9 cellular contexts compared by ENCODE assay signal in the genomic region with DNA sequence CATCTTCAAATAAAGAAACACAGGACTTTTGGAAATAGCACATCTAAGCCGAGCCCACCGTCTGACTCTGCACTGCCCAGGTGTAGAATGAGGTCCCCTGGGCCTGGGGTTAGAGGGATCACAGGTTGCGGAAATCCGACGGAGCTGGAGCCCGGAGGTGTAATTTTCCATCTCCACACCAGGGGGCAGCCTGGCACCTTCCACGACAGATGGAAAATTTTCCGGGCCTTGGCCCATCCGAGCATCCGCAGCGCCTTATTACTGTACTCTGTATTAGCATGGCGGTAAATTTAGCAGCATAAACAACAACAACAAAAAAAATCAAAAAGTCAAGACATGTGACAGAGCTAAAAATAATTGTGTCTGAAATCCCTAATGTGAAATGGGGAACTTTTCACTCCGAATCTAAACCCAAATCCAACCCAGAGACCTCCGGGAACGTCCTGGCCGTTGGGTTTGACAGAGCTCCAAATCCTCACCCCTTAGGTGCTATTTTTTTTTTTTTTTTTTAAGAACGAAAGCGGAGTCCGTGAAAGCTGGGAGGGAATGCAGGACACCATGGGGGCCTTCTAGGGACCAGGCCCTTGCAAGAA.
DNase-seq lines count a peak whose midpoint lies in the region; ATAC-seq, FAIRE-seq and TF ChIP-seq lines count a peak whose summit lies in the region.
"Had no signal": no experiment of that assay in that cellular context is flagged by ENCODE, and none has a peak within 500 bp of the region (broad histone marks: within the 10 kb centered on the region; RNA-seq: fewer than 3 reads in every experiment).

No MANE protein-coding gene starts in this region.

- no peak overlapping the region for H2BK15ac ChIP-seq in H1 (ENCODE audit: low read length)

- H2AK5ac ChIP-seq in H1 (ENCODE audit: low read depth, low read length) = no peak overlapping the region

- H3K4me1 Mint-ChIP-seq in activated CD8-positive, alpha-beta T cell treated with anti-CD3 and anti-CD28 coated beads, Interleukin-2, amount 10 ng/mL, durations not matched to agents 7 days and 5 days (ENCODE audit: low read depth) = peaks cover 6% of the 10 kb centered on the region

- TF ChIP-seq RAD21 in H1 (IDR thresholded peaks at IDR 0.05 in 1 of 2, conservative IDR thresholded peaks at IDR 0.05 in 1 of 2; ENCODE audit: low read depth in 2 of 2, low read length in 2 of 2) = peak; percentile 91 to 94

- peaks cover 0 to 3% (median 0%) of the 10 kb centered on the region in 4 experiments; a peak in 2 of 7 replicates for H3K27me3 ChIP-seq in H1 (replicated peaks in 1 of 4; ENCODE audit: control insufficient read depth in 3 of 4, extremely low read depth in 1 of 4, insufficient read depth in 3 of 4, low read length in 3 of 4)

- no peak overlapping the region for H3K27ac ChIP-seq in H1 (ENCODE audit: low read depth, low read length)

- H3K4me2 ChIP-seq in H1 (ENCODE audit: insufficient read depth in 1 of 2, low read depth in 2 of 2, low read length in 2 of 2) = no peak overlapping the region; a peak in 1 of 4 replicates

- no peak overlapping the region for H3K18ac ChIP-seq in H1 (ENCODE audit: extremely low read depth, low read length)

- H3K9me3 Mint-ChIP-seq in activated CD8-positive, alpha-beta T cell treated with anti-CD3 and anti-CD28 coated beads, Interleukin-2, amount 10 ng/mL, durations not matched to agents 7 days and 5 days (ENCODE audit: insufficient read depth) = no peaks in the 10 kb centered on the region
- H3K9me3 Mint-ChIP-seq: dendritic cell treated with granulocyte-macrophage colony-stimulating factor and Interleukin-4, amounts not matched to agents 40 ng/mL and 50 ng/mL, for 4 days had no signal

- FAIRE-seq in H1 (lab: Jason Lieb, UNC) = peak; percentile 78

- H2BK120ac ChIP-seq in H1 (replicated peaks; ENCODE audit: low read depth, low read length) = no peak overlapping the region

- H3K79me2 ChIP-seq in H1 (ENCODE audit: control insufficient read depth in 1 of 2, insufficient read depth in 2 of 2, low read length in 2 of 2) = no peaks in the 10 kb centered on the region

- H4K91ac ChIP-seq in H1 (replicated peaks; ENCODE audit: insufficient read length, low read length) = no peak overlapping the region

- no peaks in the 10 kb centered on the region for H3K79me1 ChIP-seq in H1 (ENCODE audit: low read depth, low read length)

- POLR2A ChIA-PET in activated CD8-positive, alpha-beta T cell treated with anti-CD3 and anti-CD28 coated beads, Interleukin-2, amount 10 ng/mL, durations not matched to agents 7 days and 5 days (lab: Charles Lee) = interaction anchor here (1.1 kb wide), 1 partner anchor 261 kb away, joined by 3 read pairs; a partner anchor contains a TSS
- POLR2A ChIA-PET in H1 (lab: Charles Lee; ENCODE audit: partially characterized antibody) = interaction anchor here (0.9 to 2.4 kb wide), 6 partner anchors 95 to 160 kb away, joined by 3 to 17 read pairs (median 4); a partner anchor contains a TSS

- H2AFZ ChIP-seq in H1 (ENCODE audit: low read length) = no peak overlapping the region

- CTCF ChIA-PET in activated CD8-positive, alpha-beta T cell treated with anti-CD3 and anti-CD28 coated beads, Interleukin-2, amount 10 ng/mL, durations not matched to agents 7 days and 5 days (lab: Charles Lee) = interaction anchor here (0.6 to 3.3 kb wide), 16 partner anchors 15 to 502 kb away, joined by 3 to 23 read pairs (median 4); a partner anchor contains a TSS
- CTCF ChIA-PET in H1 (lab: Charles Lee; ENCODE audit: partially characterized antibody) = interaction anchor here (0.6 to 4.6 kb wide), 55 partner anchors 9 to 895 kb away, joined by 3 to 39 read pairs (median 4); a partner anchor contains a TSS

- H2BK12ac ChIP-seq in H1 (ENCODE audit: low read depth, low read length) = no peak overlapping the region

- H4K20me1 ChIP-seq in H1 (replicated peaks in 1 of 2; ENCODE audit: control insufficient read depth in 1 of 2, insufficient read depth in 2 of 2, low read length in 2 of 2) = peaks cover 0 to 6% of the 10 kb centered on the region in 2 experiments

- 38% methylated on average over 19 of the region's 19 CpGs; no CpG with 5 or more reads in 1 of the 2 experiments for WGBS in H1 (ENCODE audit: extremely low coverage in 1 of 2, insufficient coverage in 1 of 2, insufficient read length in 1 of 2, insufficient replicate concordance in 2 of 2, low coverage in 1 of 2, low lambda C conversion rate in 2 of 2, missing lambda C conversion rate in 1 of 2), 2 experiments

- H2BK5ac ChIP-seq in H1 (ENCODE audit: low read depth, low read length) = no peak overlapping the region

- DNase-seq in EH (ENCODE audit: low read depth) = peak; percentile 63
- peak; percentile 53 for DNase-seq in NCI-H526 treated with DMSO at 0.1 percent for 48 hours (lab: John Stamatoyannopoulos, UW)
- peak; percentile 68 for DNase-seq in activated CD8-positive, alpha-beta T cell treated with anti-CD3 and anti-CD28 coated beads, Interleukin-2, amount 10 ng/mL, durations not matched to agents 7 days and 5 days
- DNase-seq in H1 (ENCODE audit: low read depth in 1 of 2, low spot score in 2 of 2) = peak; percentile 49 to 95
- peak; percentile 67 for DNase-seq in middle frontal gyrus (ENCODE audit: extremely low spot score, low spot score)
- peak; percentile 55 for DNase-seq in stimulated activated CD8-positive, alpha-beta memory T cell treated with anti-CD3 and anti-CD28 coated beads, Interleukin-7, amount 100 ng/mL, for 24 hours (ENCODE audit: low read depth)

- peak in 1 of 2 experiments; percentile 25; a peak in 1 of 3 replicates for TF ChIP-seq EP300 in H1 (IDR thresholded peaks at IDR 0.05; ENCODE audit: borderline replicate concordance in 1 of 2, low read depth in 2 of 2, low read length in 2 of 2)

- H3K27me3 Mint-ChIP-seq in activated CD8-positive, alpha-beta T cell treated with anti-CD3 and anti-CD28 coated beads, Interleukin-2, amount 10 ng/mL, durations not matched to agents 7 days and 5 days (ENCODE audit: low read depth) = peaks cover 9% of the 10 kb centered on the region

- TF ChIP-seq CTCF in H1 (IDR thresholded peaks at IDR 0.05; ENCODE audit: control extremely low read depth in 1 of 3, insufficient read depth in 1 of 3, low read depth in 1 of 3, low read length in 3 of 3) = peak; percentile 77 to 82 (median 81)

- H3K4me3 ChIP-seq in H1 (ENCODE audit: extremely low read depth in 1 of 4, insufficient read depth in 2 of 4, low read depth in 3 of 4, low read length in 4 of 4) = no peak overlapping the region

- no peak overlapping the region for H3K9ac ChIP-seq in H1 (replicated peaks in 1 of 4; ENCODE audit: extremely low read depth in 1 of 4, low read depth in 3 of 4, low read length in 3 of 4)

- peak; percentile 50 for ATAC-seq in HG02870 (IDR thresholded peaks at IDR 0.05; ENCODE audit: unreplicated experiment)
- peak; percentile 68 for ATAC-seq in activated CD8-positive, alpha-beta T cell treated with anti-CD3 and anti-CD28 coated beads, Interleukin-2, amount 10 ng/mL, durations not matched to agents 7 days and 5 days
- no peak for ATAC-seq in HG03196 (IDR thresholded peaks at IDR 0.05; ENCODE audit: unreplicated experiment)

- no peak for TF ChIP-seq POLR2A in H1 (IDR thresholded peaks at IDR 0.05; ENCODE audit: control extremely low read depth in 1 of 2, low read depth in 2 of 2, low read length in 2 of 2)

- H3K9me3 ChIP-seq in H1 (ENCODE audit: insufficient read depth in 2 of 2, low read depth in 1 of 2, low read length in 1 of 2) = no peaks in the 10 kb centered on the region

- H3K4me1 ChIP-seq in H1 (replicated peaks in 1 of 4; ENCODE audit: control insufficient read depth in 3 of 4, insufficient read depth in 4 of 4, low read length in 3 of 4) = peaks cover 2 to 9% (median 4%) of the 10 kb centered on the region in 4 experiments; a peak in 6 of 7 replicates

- H3K14ac ChIP-seq in H1 (ENCODE audit: insufficient read length) = no peak overlapping the region

- H3K4me3 Mint-ChIP-seq in activated CD8-positive, alpha-beta T cell treated with anti-CD3 and anti-CD28 coated beads, Interleukin-2, amount 10 ng/mL, durations not matched to agents 7 days and 5 days = no peak overlapping the region
- H3K4me3 Mint-ChIP-seq: dendritic cell treated with granulocyte-macrophage colony-stimulating factor and Interleukin-4, amounts not matched to agents 40 ng/mL and 50 ng/mL, for 4 days had no signal

- H3K4ac ChIP-seq in H1 (replicated peaks; ENCODE audit: insufficient read length, low read depth, low read length) = no peak overlapping the region

- H4K5ac ChIP-seq in H1 (ENCODE audit: insufficient read length, low read depth, low read length) = no peak overlapping the region

- no peaks in the 10 kb centered on the region for H3K36me3 Mint-ChIP-seq in activated CD8-positive, alpha-beta T cell treated with anti-CD3 and anti-CD28 coated beads, Interleukin-2, amount 10 ng/mL, durations not matched to agents 7 days and 5 days (ENCODE audit: low read depth)

- no peak overlapping the region for H3K23ac ChIP-seq in H1 (ENCODE audit: insufficient read length)

- H3K27ac Mint-ChIP-seq in activated CD8-positive, alpha-beta T cell treated with anti-CD3 and anti-CD28 coated beads, Interleukin-2, amount 10 ng/mL, durations not matched to agents 7 days and 5 days = no peak overlapping the region
- H3K27ac Mint-ChIP-seq: dendritic cell treated with granulocyte-macrophage colony-stimulating factor and Interleukin-4, amounts not matched to agents 40 ng/mL and 50 ng/mL, for 4 days had no signal

- H4K8ac ChIP-seq in H1 (ENCODE audit: extremely low read depth, insufficient read depth, low read length) = no peak overlapping the region

- no peak overlapping the region for H2BK20ac ChIP-seq in H1 (ENCODE audit: low read length)

- H3K23me2 ChIP-seq in H1 (ENCODE audit: low read depth, low read length) = peaks cover 5% of the 10 kb centered on the region; the same call in 1 of the 2 replicates

- no peaks in the 10 kb centered on the region for H3K36me3 ChIP-seq in H1 (ENCODE audit: control insufficient read depth in 2 of 4, insufficient read depth in 4 of 4, low read length in 3 of 4)

- no peak overlapping the region for H3K56ac ChIP-seq in H1 (replicated peaks; ENCODE audit: insufficient read length, low read depth, low read length)

TF ChIP-seq in H1, 55 proteins besides CTCF, POLR2A, EP300 and RAD21:
- TF ChIP-seq RFX5 (IDR thresholded peaks at IDR 0.05; ENCODE audit: borderline replicate concordance, low read depth, low read length) (0 out of 2 replicates have a peak, but pooled peaks have one; percentile 9), RNF2 (IDR thresholded peaks at IDR 0.05; ENCODE audit: borderline replicate concordance, low read depth, low read length, missing control alignments, poor library complexity, severe bottlenecking) (no peak), ZNF274 (IDR thresholded peaks at IDR 0.05; ENCODE audit: borderline replicate concordance, extremely low read depth, low read length) (no peak), SP1 (IDR thresholded peaks at IDR 0.05; ENCODE audit: low read depth, low read length) (peak; percentile 66; the same call in 1 of the 2 replicates), PHF8 (conservative IDR thresholded peaks at IDR 0.05; ENCODE audit: low read depth, low read length) (no peak), CREB1 (IDR thresholded peaks at IDR 0.05) (peak; percentile 19; the same call in 1 of the 2 replicates), BACH1 (IDR thresholded peaks at IDR 0.05; ENCODE audit: low read length) (no peak), TAF7 (optimal IDR thresholded peaks at IDR 0.05; ENCODE audit: borderline replicate concordance, low read depth, low read length) (peak; percentile 17)
